24 cellular contexts compared by ENCODE assay signal in the genomic region with DNA sequence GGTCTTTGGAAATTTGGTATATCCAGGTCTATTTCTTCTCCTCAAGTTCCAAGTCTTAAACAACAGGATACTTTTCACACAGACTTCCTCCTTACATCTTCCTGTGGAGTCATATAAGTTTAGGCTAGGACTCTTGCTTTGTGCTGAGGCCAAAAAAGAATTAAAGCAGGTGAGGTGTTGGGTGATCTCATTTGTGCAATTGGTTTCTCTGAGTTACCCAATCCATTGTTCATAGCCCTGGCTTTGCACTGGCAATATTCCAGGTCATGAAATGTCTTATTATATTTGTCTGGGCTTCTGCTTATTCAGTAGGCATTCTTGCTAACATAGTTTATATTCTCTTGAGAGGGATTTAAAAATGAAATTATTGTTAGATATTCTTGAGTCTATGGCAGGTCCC. TPM values are rescaled to one million over a fixed set of nuclear protein-coding genes. Genes with fewer than 3 reads are reported as not detected.
DNase-seq lines count a peak whose midpoint lies in the region; ATAC-seq, FAIRE-seq and TF ChIP-seq lines count a peak whose summit lies in the region.
"Had no signal": no experiment of that assay in that cellular context is flagged by ENCODE, and none has a peak within 500 bp of the region (broad histone marks: within the 10 kb centered on the region; RNA-seq: fewer than 3 reads in every experiment).

No MANE protein-coding gene starts in this region.

- FAIRE-seq in endothelial cell of umbilical vein (lab: Jason Lieb, UNC): peak; percentile 59
- FAIRE-seq: D721Med, GM12892 had no signal

- peak; percentile 25 for DNase-seq in HT1080 (ENCODE audit: low read depth)
- DNase-seq in NCI-H774 (lab: John Stamatoyannopoulos, UW): peak; percentile 20
- DNase-seq in endothelial cell of umbilical vein (ENCODE audit: low read depth, low spot score): peak; percentile 47
- no peak for DNase-seq in activated T-cell treated with anti-CD3 and anti-CD28 coated beads for 4 hours
- DNase-seq: activated CD4-positive, alpha-beta T cell treated with anti-CD3 and anti-CD28 coated beads for 48 hours; activated naive CD4-positive, alpha-beta T cell; activated T-cell treated with anti-CD3 and anti-CD28 coated beads, Interleukin-2, amount 50 U/mL, for 72 hours; body of pancreas; GM23248; HFFc6; lower lobe of right lung; NCI-H1436 treated with DMSO at 0.1 percent for 48 hours; stimulated activated CD4-positive, alpha-beta T cell treated with anti-CD3 and anti-CD28 coated beads, Interleukin-1b, Interleukin-23, amount 100 ng/mL, for 48 hours; tibial artery had no signal

- H3K4me3 Mint-ChIP-seq in stimulated activated memory B cell treated with anti-CD40 and anti-IgM and Interleukin-4, amounts not matched to agents 10 μg/mL and 1 μg/mL and 100 μg/mL, for 72 hours: no peak overlapping the region
- H3K4me3 Mint-ChIP-seq: activated T-cell treated with anti-CD3 and anti-CD28 coated beads, Interleukin-2, amount 50 U/mL, for 72 hours; HFFc6; nephron had no signal

- H3K4me2 ChIP-seq in DOHH2 (ENCODE audit: low read length) (peak overlapping the region; percentile 14; the same call in 1 of the 2 replicates), endothelial cell of umbilical vein (ENCODE audit: insufficient read depth, low read length) (no peak overlapping the region)

- peaks cover 48% of the 10 kb centered on the region for H3K4me1 Mint-ChIP-seq in stimulated activated memory B cell treated with anti-CD40 and anti-IgM and Interleukin-4, amounts not matched to agents 10 μg/mL and 1 μg/mL and 100 μg/mL, for 72 hours

- H3K36me3 Mint-ChIP-seq in stimulated activated memory B cell treated with anti-CD40 and anti-IgM and Interleukin-4, amounts not matched to agents 10 μg/mL and 1 μg/mL and 100 μg/mL, for 72 hours: no peaks in the 10 kb centered on the region

- BruUV-seq in endothelial cell of umbilical vein (replicated peaks; lab: Mats Ljungman, UMichigan): no TSS peak

- peaks cover 85% of the 10 kb centered on the region for H3K4me1 ChIP-seq in DOHH2 (ENCODE audit: control insufficient read depth, low read length)
- peaks cover 2% of the 10 kb centered on the region for H3K4me1 ChIP-seq in endothelial cell of umbilical vein (ENCODE audit: control insufficient read depth, extremely low read depth, insufficient read depth, low read length)
- H3K4me1 ChIP-seq: body of pancreas had no signal

- H3K9me1 ChIP-seq in endothelial cell of umbilical vein (replicated peaks; ENCODE audit: control insufficient read depth, extremely low read depth, insufficient read depth, low read length): no peaks in the 10 kb centered on the region

- CTCF ChIA-PET in endothelial cell of umbilical vein (lab: Charles Lee): interaction anchor here (0.9 kb wide), 1 partner anchor 55 kb away, joined by 3 read pairs; no protein-coding TSS in a partner anchor

- no peak overlapping the region for H3K4me3 ChIP-seq in DOHH2 (ENCODE audit: low read length)
- H3K4me3 ChIP-seq in endothelial cell of umbilical vein (replicated peaks in 1 of 3; ENCODE audit: insufficient read depth in 1 of 3, low read depth in 1 of 3, low read length in 3 of 3): no peak overlapping the region
- H3K4me3 ChIP-seq: body of pancreas, GM23248, lower lobe of right lung, skin epidermis, tibial artery had no signal

- peaks cover 8% of the 10 kb centered on the region; the same call in 1 of the 2 replicates for H3K36me3 ChIP-seq in DOHH2 (ENCODE audit: control insufficient read depth, low read length)
- no peaks in the 10 kb centered on the region for H3K36me3 ChIP-seq in endothelial cell of umbilical vein (ENCODE audit: control insufficient read depth in 2 of 2, extremely low read depth in 1 of 2, insufficient read depth in 2 of 2, low read length in 2 of 2)
- H3K36me3 ChIP-seq: lower lobe of right lung, tibial artery had no signal

- H3K27me3 ChIP-seq in DOHH2 (ENCODE audit: control insufficient read depth, low read length) (no peaks in the 10 kb centered on the region), endothelial cell of umbilical vein (ENCODE audit: control insufficient read depth in 2 of 2, insufficient read depth in 2 of 2, low read length in 2 of 2) (no peaks in the 10 kb centered on the region)
- H3K27me3 ChIP-seq: body of pancreas, tibial artery had no signal

- H3K9me2 ChIP-seq in DOHH2 (replicated peaks; ENCODE audit: control insufficient read depth, low read length): no peaks in the 10 kb centered on the region

- H3K9me3 ChIP-seq in DOHH2 (ENCODE audit: control insufficient read depth, insufficient read depth, low read length): no peaks in the 10 kb centered on the region
- H3K9me3 ChIP-seq in endothelial cell of umbilical vein (replicated peaks; ENCODE audit: control insufficient read depth, insufficient read depth, low read length): no peaks in the 10 kb centered on the region
- H3K9me3 ChIP-seq: body of pancreas, lower lobe of right lung, tibial artery had no signal

- H3K27ac Mint-ChIP-seq in stimulated activated memory B cell treated with anti-CD40 and anti-IgM and Interleukin-4, amounts not matched to agents 10 μg/mL and 1 μg/mL and 100 μg/mL, for 72 hours: no peak overlapping the region
- H3K27ac Mint-ChIP-seq: activated T-cell treated with anti-CD3 and anti-CD28 coated beads, Interleukin-2, amount 50 U/mL, for 72 hours; HFFc6; nephron had no signal

- H3K27ac ChIP-seq in DOHH2 (ENCODE audit: low read depth, low read length): no peak overlapping the region
- H3K27ac ChIP-seq in endothelial cell of umbilical vein (ENCODE audit: insufficient read depth, low read depth, low read length): no peak overlapping the region
- H3K27ac ChIP-seq: body of pancreas, GM23248, lower lobe of right lung, skin epidermis, tibial artery had no signal

- H2AFZ ChIP-seq in endothelial cell of umbilical vein (ENCODE audit: low read depth, low read length): no peak overlapping the region
- H2AFZ ChIP-seq: GM23248 had no signal

- no peak for TF ChIP-seq CTCF in DOHH2 (IDR thresholded peaks at IDR 0.05; ENCODE audit: low read depth, low read length, poor library complexity, severe bottlenecking)
- TF ChIP-seq CTCF in endothelial cell of umbilical vein (IDR thresholded peaks at IDR 0.05; ENCODE audit: extremely low read depth in 1 of 2, insufficient read depth in 1 of 2, low read depth in 1 of 2, low read length in 2 of 2): no peak

- dilution Hi-C loops in endothelial cell of umbilical vein (cut with MboI; ENCODE audit: extremely low pct_ligation_motif_present, low sequenced_read_pairs): no loop called here

- H3F3A ChIP-seq in DOHH2 (ENCODE audit: control insufficient read depth, insufficient read depth): peaks cover 7% of the 10 kb centered on the region

- POLR2A ChIA-PET in endothelial cell of umbilical vein (lab: Charles Lee): no interaction called here

- H3K9me3 Mint-ChIP-seq in stimulated activated memory B cell treated with anti-CD40 and anti-IgM and Interleukin-4, amounts not matched to agents 10 μg/mL and 1 μg/mL and 100 μg/mL, for 72 hours: no peaks in the 10 kb centered on the region
- H3K9me3 Mint-ChIP-seq: activated T-cell treated with anti-CD3 and anti-CD28 coated beads, Interleukin-2, amount 50 U/mL, for 72 hours; HFFc6; nephron had no signal

- intact Hi-C loops in endothelial cell of umbilical vein (cut with micrococcal nuclease): no loop called here

- H3K9ac ChIP-seq in endothelial cell of umbilical vein (replicated peaks; ENCODE audit: extremely low read depth, insufficient read depth, low read length): no peak overlapping the region
- H3K9ac ChIP-seq: GM23248 had no signal

- H3K79me2 ChIP-seq in DOHH2 (ENCODE audit: control insufficient read depth, low read length) (no peaks in the 10 kb centered on the region), endothelial cell of umbilical vein (ENCODE audit: control insufficient read depth, insufficient read depth, low read length) (no peaks in the 10 kb centered on the region)

- no peaks in the 10 kb centered on the region for H3K27me3 Mint-ChIP-seq in stimulated activated memory B cell treated with anti-CD40 and anti-IgM and Interleukin-4, amounts not matched to agents 10 μg/mL and 1 μg/mL and 100 μg/mL, for 72 hours

- no peak for ATAC-seq in stimulated activated memory B cell treated with anti-CD40 and anti-IgM and Interleukin-4, amounts not matched to agents 10 μg/mL and 1 μg/mL and 100 μg/mL, for 72 hours
- ATAC-seq in HG03045 (IDR thresholded peaks at IDR 0.05; ENCODE audit: unreplicated experiment): no peak
- no peak for ATAC-seq in GM21528 (IDR thresholded peaks at IDR 0.05; ENCODE audit: low FRiP score, unreplicated experiment)
- ATAC-seq: activated T-cell treated with anti-CD3 and anti-CD28 coated beads, Interleukin-2, amount 50 U/mL, for 72 hours; body of pancreas; lower lobe of right lung; SK-N-SH treated with all-trans-retinoic acid at 6 μM for 48 hours had no signal

- TF ChIP-seq POLR2A in endothelial cell of umbilical vein (IDR thresholded peaks at IDR 0.05; ENCODE audit: low read depth, low read length): no peak

- H4K20me1 ChIP-seq in DOHH2 (ENCODE audit: control insufficient read depth, insufficient read depth, low read depth, low read length) (no peaks in the 10 kb centered on the region), endothelial cell of umbilical vein (replicated peaks; ENCODE audit: control insufficient read depth, extremely low read depth, insufficient read depth, low read length) (no peaks in the 10 kb centered on the region)

TF ChIP-seq in endothelial cell of umbilical vein, 7 proteins besides CTCF, POLR2A, EP300 and RAD21 (continues in another document):
- TF ChIP-seq MYC (IDR thresholded peaks at IDR 0.05; ENCODE audit: low read depth, low read length) (no peak), JUN (IDR thresholded peaks at IDR 0.05; ENCODE audit: borderline replicate concordance, insufficient read depth, insufficient read length, low read depth) (no peak), GATA2 (IDR thresholded peaks at IDR 0.05; ENCODE audit: insufficient read depth, insufficient read length, low read depth, low read length) (no peak), POLR2AphosphoS5 (IDR thresholded peaks at IDR 0.05; ENCODE audit: insufficient read depth, low read depth, low read length) (no peak)
- TF ChIP-seq, protein P1, sequence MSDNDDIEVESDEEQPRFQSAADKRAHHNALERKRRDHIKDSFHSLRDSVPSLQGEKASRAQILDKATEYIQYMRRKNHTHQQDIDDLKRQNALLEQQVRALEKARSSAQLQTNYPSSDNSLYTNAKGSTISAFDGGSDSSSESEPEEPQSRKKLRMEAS (IDR thresholded peaks at IDR 0.05; ENCODE audit: insufficient read depth, insufficient read length): no peak

RNA-seq across cellular contexts. Expression of a gene that starts 14.1 kb away (rescaled TPM):
- not detected in 2 replicates for total RNA-seq in HT1080 (2014; rRNA removed; shearing (Covaris generic))
- polyA plus RNA-seq in HT1080 (2015; cell fraction: cytosol; rRNA removed): 0.09 and 0.21 TPM in 2 replicates
- polyA plus RNA-seq in HT1080 (2015; cell fraction: nucleus; rRNA removed): 0.17 and 0.35 TPM in 2 replicates
- 10.9 and 21.5 TPM in 2 replicates for total RNA-seq in endothelial cell of umbilical vein
- 7.3 and 8.3 TPM in 2 replicates for polyA plus RNA-seq in endothelial cell of umbilical vein
- polyA plus RNA-seq in endothelial cell of umbilical vein (2011; cell fraction: cytosol; rRNA removed): 5.6 and 7.0 TPM in 2 replicates
- 8.4 and 8.5 TPM in 2 replicates for polyA plus RNA-seq in endothelial cell of umbilical vein (2011; cell fraction: nucleus; rRNA removed)
- 5.3 and 6.5 TPM in 2 replicates for polyA plus RNA-seq in endothelial cell of umbilical vein (2012)
- polyA minus RNA-seq in endothelial cell of umbilical vein: 12.0 and 15.3 TPM in 2 replicates
- 8.2 TPM for polyA minus RNA-seq in endothelial cell of umbilical vein (2011; cell fraction: cytosol; rRNA and poly(A)+ RNA removed)
- 7.4 and 8.8 TPM in 2 replicates for polyA minus RNA-seq in endothelial cell of umbilical vein (2011; cell fraction: nucleus; rRNA and poly(A)+ RNA removed)
- total RNA-seq: HFFc6, LHCN-M2 had no signal

Comparison
In these comparisons a context has a peak if more than half of its experiments do, and no peak if none do; other contexts are left out.
1. RNA of a gene that starts 14.1 kb away (total RNA-seq): 10.9 to 21.5 TPM in endothelial cell of umbilical vein; not detected in HT1080; every median in the first group is over 10 times any median in the second.